In the genomic region with DNA sequence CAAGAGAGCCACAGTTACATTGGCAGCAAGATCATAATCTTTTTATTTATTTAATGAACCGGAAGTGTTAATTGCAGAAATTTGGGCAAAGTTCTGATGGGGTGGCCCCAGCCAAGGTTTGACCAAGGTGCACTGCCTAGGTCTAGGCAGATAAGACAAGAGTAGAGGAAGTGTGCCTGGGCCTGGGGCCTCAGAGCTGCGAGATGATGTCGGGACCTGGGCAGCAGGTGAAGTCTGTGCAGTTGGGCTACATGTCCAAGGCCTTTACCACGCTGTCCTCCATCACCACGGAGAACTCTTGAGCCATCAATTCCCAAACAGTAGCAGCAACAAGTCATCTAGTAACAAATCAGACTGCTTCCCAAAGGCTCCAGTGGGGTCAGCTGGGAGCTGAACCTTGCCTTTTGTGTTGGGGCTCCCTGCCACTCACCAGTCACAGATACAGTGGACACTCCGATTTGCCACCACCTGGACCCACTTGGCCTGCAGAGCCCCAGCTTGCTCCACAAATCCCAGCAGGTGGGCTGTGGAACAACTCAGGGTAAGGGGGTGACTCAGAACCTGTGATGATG, we compare ENCODE assay signal across 21 cellular contexts. TPM values are rescaled to one million over a fixed set of nuclear protein-coding genes. Genes with fewer than 3 reads are reported as not detected.
DNase-seq lines count a peak whose midpoint lies in the region; ATAC-seq and TF ChIP-seq lines count a peak whose summit lies in the region.
"Had no signal": no experiment of that assay in that cellular context is flagged by ENCODE, and none has a peak within 500 bp of the region (broad histone marks: within the 10 kb centered on the region; RNA-seq: fewer than 3 reads in every experiment).

No MANE protein-coding gene starts in this region.

- peaks cover 25% of the 10 kb centered on the region for H3K9me3 Mint-ChIP-seq in type B pancreatic cell

- H3K27me3 Mint-ChIP-seq in type B pancreatic cell = peaks cover 20% of the 10 kb centered on the region

- H3K36me3 ChIP-seq in HEK293 (ENCODE audit: control insufficient read depth in 2 of 2, insufficient read depth in 1 of 2, low read length in 2 of 2) (no peaks in the 10 kb centered on the region), esophagus muscularis mucosa (no peaks in the 10 kb centered on the region), osteoblast (ENCODE audit: insufficient read depth, low read length) (no peaks in the 10 kb centered on the region), suprapubic skin (no peaks in the 10 kb centered on the region)
- H3K36me3 ChIP-seq: BE2C, BLaER1 had no signal

- no peaks in the 10 kb centered on the region for H3K9me3 ChIP-seq in HEK293 (ENCODE audit: control insufficient read depth, insufficient read depth, low read depth, low read length)
- peaks cover 0 to 6% (median 0%) of the 10 kb centered on the region in 4 donors for H3K9me3 ChIP-seq in esophagus muscularis mucosa
- no peaks in the 10 kb centered on the region for H3K9me3 ChIP-seq in osteoblast (ENCODE audit: low read depth, low read length)
- no peaks in the 10 kb centered on the region for H3K9me3 ChIP-seq in suprapubic skin
- H3K9me3 ChIP-seq: BE2C, BLaER1 had no signal

- CTCF ChIA-PET in HEK293 (lab: Yijun Ruan, JAX) = no interaction called here

- TF ChIP-seq EP300 in esophagus muscularis mucosa (IDR thresholded peaks at IDR 0.05) (no peak), suprapubic skin (IDR thresholded peaks at IDR 0.05) (no peak)

- H3K4me3 ChIP-seq in HEK293 (ENCODE audit: low read depth, low read length) (no peak overlapping the region), esophagus muscularis mucosa (no peak overlapping the region), osteoblast (ENCODE audit: insufficient read depth, low read length) (no peak overlapping the region), suprapubic skin (no peak overlapping the region)
- H3K4me3 ChIP-seq: BLaER1 had no signal

- TF ChIP-seq POLR2A in esophagus muscularis mucosa (IDR thresholded peaks at IDR 0.05; ENCODE audit: low read depth) (no peak), suprapubic skin (IDR thresholded peaks at IDR 0.05) (no peak)

- no peaks in the 10 kb centered on the region for H3K79me2 ChIP-seq in osteoblast (ENCODE audit: insufficient read depth, low read length)

- H3K27ac ChIP-seq in HEK293 (ENCODE audit: extremely low read depth, low read depth, low read length) (no peak overlapping the region), esophagus muscularis mucosa (replicated peaks in 1 of 4) (no peak overlapping the region), osteoblast (ENCODE audit: low read depth, low read length) (no peak overlapping the region), suprapubic skin (no peak overlapping the region)
- H3K27ac ChIP-seq: BLaER1 had no signal

- peaks cover 4% of the 10 kb centered on the region for H3K36me3 Mint-ChIP-seq in type B pancreatic cell
- H3K36me3 Mint-ChIP-seq: CD14-positive monocyte; CD4-positive, alpha-beta memory T cell; CD4-positive, CD25-positive, alpha-beta regulatory T cell; CD8-positive, alpha-beta memory T cell had no signal

- TF ChIP-seq CTCF in HEK293 (tag by site-specific recombination; IDR thresholded peaks at IDR 0.05) = no peak
- TF ChIP-seq CTCF in esophagus muscularis mucosa (IDR thresholded peaks at IDR 0.05) = no peak
- TF ChIP-seq CTCF in osteoblast (IDR thresholded peaks at IDR 0.05; ENCODE audit: extremely low read depth, low read depth, low read length) = no peak
- TF ChIP-seq CTCF in type B pancreatic cell (conservative IDR thresholded peaks at IDR 0.05) = no peak
- TF ChIP-seq CTCF in suprapubic skin (IDR thresholded peaks at IDR 0.05) = no peak

- no peak overlapping the region for H3K27ac Mint-ChIP-seq in type B pancreatic cell
- H3K27ac Mint-ChIP-seq: CD14-positive monocyte; CD4-positive, alpha-beta memory T cell; CD4-positive, CD25-positive, alpha-beta regulatory T cell; CD8-positive, alpha-beta memory T cell had no signal

- H3K27me3 ChIP-seq in esophagus muscularis mucosa (no peaks in the 10 kb centered on the region), osteoblast (ENCODE audit: insufficient read depth, low read length) (peaks cover 19% of the 10 kb centered on the region), suprapubic skin (no peaks in the 10 kb centered on the region)
- H3K27me3 ChIP-seq: BE2C, BLaER1 had no signal

- no peak overlapping the region for H3K4me2 ChIP-seq in osteoblast (ENCODE audit: insufficient read depth, low read length)
- H3K4me2 ChIP-seq: BLaER1 had no signal

- intact Hi-C loops in esophagus muscularis mucosa (cut with DNase I) (no loop called here), left cardiac atrium (cut with DNase I) (no loop called here)

- ATAC-seq in left cardiac atrium = no peak

- H3K4me1 Mint-ChIP-seq in type B pancreatic cell (ENCODE audit: unreplicated experiment) = peaks cover 37% of the 10 kb centered on the region
- H3K4me1 Mint-ChIP-seq: CD4-positive, alpha-beta memory T cell; CD4-positive, CD25-positive, alpha-beta regulatory T cell; CD8-positive, alpha-beta memory T cell had no signal

- H2AFZ ChIP-seq in osteoblast (ENCODE audit: low read length) = no peak overlapping the region

- POLR2A ChIA-PET in HEK293 (lab: Yijun Ruan, JAX) = no interaction called here

- WGBS in esophagus muscularis mucosa = 98% methylated on average over 6 of the region's 6 CpGs
- WGBS in suprapubic skin = 92% methylated on average over 5 of the region's 6 CpGs

- H3K4me3 Mint-ChIP-seq in type B pancreatic cell = no peak overlapping the region
- H3K4me3 Mint-ChIP-seq: CD14-positive monocyte; CD4-positive, alpha-beta memory T cell; CD4-positive, CD25-positive, alpha-beta regulatory T cell had no signal

- peak; percentile 57 for DNase-seq in esophagus muscularis mucosa (ENCODE audit: extremely low spot score)
- peak; percentile 49 for DNase-seq in osteoblast (ENCODE audit: insufficient read length, low spot score, missing footprints)
- DNase-seq in type B pancreatic cell (ENCODE audit: extremely low spot score, unreplicated experiment) = peak; percentile 60
- no peak for DNase-seq in globus pallidus (ENCODE audit: low spot score)
- no peak for DNase-seq in suprapubic skin (ENCODE audit: low spot score in 2 of 2)
- DNase-seq in left cardiac atrium = no peak
- DNase-seq in activated gamma-delta T cell (lab: John Stamatoyannopoulos, UW) = no peak
- DNase-seq: 8988T; ACHN; BE2C; C1 segment of cervical spinal cord; Calu3; CD4-positive, alpha-beta memory T cell; CD4-positive, CD25-positive, alpha-beta regulatory T cell; CD8-positive, alpha-beta memory T cell; COR-L47; DMS79 treated with DMSO at 0.1 percent for 48 hours; GF-D8 had no signal

- H3K4me1 ChIP-seq in HEK293 (ENCODE audit: control insufficient read depth, insufficient read depth, low read length) (no peaks in the 10 kb centered on the region; the same call in none of the 2 replicates), esophagus muscularis mucosa (peaks cover 11 to 34% (median 14%) of the 10 kb centered on the region in 4 donors), osteoblast (ENCODE audit: insufficient read depth, low read length) (peaks cover 6% of the 10 kb centered on the region), suprapubic skin (peaks cover 12% of the 10 kb centered on the region)
- H3K4me1 ChIP-seq: BE2C, BLaER1 had no signal

- no peaks in the 10 kb centered on the region for H4K20me1 ChIP-seq in osteoblast (ENCODE audit: insufficient read depth, low read length)
- H4K20me1 ChIP-seq: BLaER1 had no signal

TF ChIP-seq in HEK293, 187 proteins besides CTCF, POLR2A, EP300 and RAD21:
- no peak for TF ChIP-seq SP2 (tag by site-specific recombination; IDR thresholded peaks at IDR 0.05)
- TF ChIP-seq, protein P1, sequence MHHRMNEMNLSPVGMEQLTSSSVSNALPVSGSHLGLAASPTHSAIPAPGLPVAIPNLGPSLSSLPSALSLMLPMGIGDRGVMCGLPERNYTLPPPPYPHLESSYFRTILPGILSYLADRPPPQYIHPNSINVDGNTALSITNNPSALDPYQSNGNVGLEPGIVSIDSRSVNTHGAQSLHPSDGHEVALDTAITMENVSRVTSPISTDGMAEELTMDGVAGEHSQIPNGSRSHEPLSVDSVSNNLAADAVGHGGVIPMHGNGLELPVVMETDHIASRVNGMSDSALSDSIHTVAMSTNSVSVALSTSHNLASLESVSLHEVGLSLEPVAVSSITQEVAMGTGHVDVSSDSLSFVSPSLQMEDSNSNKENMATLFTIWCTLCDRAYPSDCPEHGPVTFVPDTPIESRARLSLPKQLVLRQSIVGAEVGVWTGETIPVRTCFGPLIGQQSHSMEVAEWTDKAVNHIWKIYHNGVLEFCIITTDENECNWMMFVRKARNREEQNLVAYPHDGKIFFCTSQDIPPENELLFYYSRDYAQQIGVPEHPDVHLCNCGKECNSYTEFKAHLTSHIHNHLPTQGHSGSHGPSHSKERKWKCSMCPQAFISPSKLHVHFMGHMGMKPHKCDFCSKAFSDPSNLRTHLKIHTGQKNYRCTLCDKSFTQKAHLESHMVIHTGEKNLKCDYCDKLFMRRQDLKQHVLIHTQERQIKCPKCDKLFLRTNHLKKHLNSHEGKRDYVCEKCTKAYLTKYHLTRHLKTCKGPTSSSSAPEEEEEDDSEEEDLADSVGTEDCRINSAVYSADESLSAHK (tag by site-specific recombination; IDR thresholded peaks at IDR 0.05) = no peak
- no peak for TF ChIP-seq EGR2 (tag by site-specific recombination; IDR thresholded peaks at IDR 0.05; ENCODE audit: low read depth)
- 0 out of 2 replicates have a peak, but pooled peaks have one; percentile 7 for TF ChIP-seq TRIM28 (IDR thresholded peaks at IDR 0.05; ENCODE audit: borderline replicate concordance, low read length)
- no peak for TF ChIP-seq ZNF521 (tag by site-specific recombination; IDR thresholded peaks at IDR 0.05)
- TF ChIP-seq, protein P2, sequence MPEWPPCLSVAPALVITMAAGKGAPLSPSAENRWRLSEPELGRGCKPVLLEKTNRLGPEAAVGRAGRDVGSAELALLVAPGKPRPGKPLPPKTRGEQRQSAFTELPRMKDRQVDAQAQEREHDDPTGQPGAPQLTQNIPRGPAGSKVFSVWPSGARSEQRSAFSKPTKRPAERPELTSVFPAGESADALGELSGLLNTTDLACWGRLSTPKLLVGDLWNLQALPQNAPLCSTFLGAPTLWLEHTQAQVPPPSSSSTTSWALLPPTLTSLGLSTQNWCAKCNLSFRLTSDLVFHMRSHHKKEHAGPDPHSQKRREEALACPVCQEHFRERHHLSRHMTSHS (tag by site-specific recombination; IDR thresholded peaks at IDR 0.05) = no peak

RNA-seq across cellular contexts. Expression of a gene that starts 52.5 kb away (rescaled TPM):
- 10 to 100 TPM; 23.7 to 44.5 (median 28.1) TPM for total RNA-seq in esophagus muscularis mucosa
- 8.5 and 13.4 TPM in 2 replicates for total RNA-seq in osteoblast
- 40.4 and 62.6 TPM in 2 replicates for total RNA-seq in type B pancreatic cell (ENCODE audit: low replicate concordance)
- total RNA-seq in suprapubic skin = 10 to 100 TPM; 32.4 to 69.8 (median 46.7) TPM
- 10 to 100 TPM; 22.7 to 28.2 TPM for total RNA-seq in left cardiac atrium

Comparison
In these comparisons a context has a peak if more than half of its experiments do, and no peak if none do; other contexts are left out.
1. DNase-seq: peak in esophagus muscularis mucosa (single experiment), osteoblast (single experiment) and type B pancreatic cell (single experiment); none in globus pallidus (single experiment), suprapubic skin (0 of 2), left cardiac atrium (single experiment) and activated gamma-delta T cell (single experiment).